Comparison of ENCODE assay signal across 14 cellular contexts in genomic region chr15:64544450-64544849, GRCh38.
A peak's percentile ranks its signal among the peaks of the same experiment; 100 is the strongest.
DNase-seq lines count a peak whose midpoint lies in the region; ATAC-seq and TF ChIP-seq lines count a peak whose summit lies in the region.
"Had no signal": no experiment of that assay in that cellular context is flagged by ENCODE, and none has a peak within 500 bp of the region (broad histone marks: within the 10 kb centered on the region; RNA-seq: fewer than 3 reads in every experiment).

No MANE protein-coding gene starts in this region.

- 66% methylated on average over 2 of the region's 2 CpGs for WGBS in right cardiac atrium
- WGBS in mesodermal cell (ENCODE audit: insufficient coverage in 2 of 2), 2 experiments = 88 to 90% methylated on average over 1 to 2 of the region's 2 CpGs
- WGBS in suprapubic skin = 77% methylated on average over 2 of the region's 2 CpGs

- intact Hi-C loops in left ventricle myocardium superior (cut with micrococcal nuclease) (no loop called here), right cardiac atrium (cut with DNase I) (no loop called here)

- H3K27me3 ChIP-seq in right cardiac atrium (ENCODE audit: control insufficient read depth, insufficient read depth) (no peaks in the 10 kb centered on the region), suprapubic skin (no peaks in the 10 kb centered on the region)

- H3K27me3 Mint-ChIP-seq in endothelial cell (ENCODE audit: unreplicated experiment) = peaks cover 3% of the 10 kb centered on the region

- no peak overlapping the region for H3K27ac ChIP-seq in right cardiac atrium (ENCODE audit: low read length)
- peak overlapping the region; percentile 2 for H3K27ac ChIP-seq in mesodermal cell (ENCODE audit: low read depth, low read length, severe bottlenecking)
- H3K27ac ChIP-seq in suprapubic skin = peak overlapping the region; percentile 0

- H3K4me3 Mint-ChIP-seq in endothelial cell (ENCODE audit: unreplicated experiment) = no peak overlapping the region
- H3K4me3 Mint-ChIP-seq: CD14-positive monocyte had no signal

- H3K4me3 ChIP-seq in right cardiac atrium (ENCODE audit: low read length) (no peak overlapping the region), mesodermal cell (ENCODE audit: extremely low read depth, insufficient read depth, low read length, poor library complexity, severe bottlenecking) (no peak overlapping the region), suprapubic skin (no peak overlapping the region)

- ATAC-seq in left ventricle myocardium superior (peak; percentile 55), right cardiac atrium (no peak)
- ATAC-seq: PC-3 had no signal

- DNase-seq in left ventricle myocardium superior (no peak), right cardiac atrium (no peak), amniotic epithelial cell (ENCODE audit: low read depth) (peak; percentile 85), suprapubic skin (ENCODE audit: low spot score in 2 of 2) (no peak), NOMO-1 treated with DMSO at 0.1 percent for 48 hours (lab: John Stamatoyannopoulos, UW; ENCODE audit: unreplicated experiment) (no peak), endothelial cell (ENCODE audit: low spot score) (no peak), NCI-H1436 treated with DMSO at 0.1 percent for 48 hours (lab: John Stamatoyannopoulos, UW) (no peak)
- DNase-seq: KG1, NCI-H1092, NCI-H1694, NCI-H2107, PC-3 had no signal

- no peak overlapping the region for H3K27ac Mint-ChIP-seq in endothelial cell (ENCODE audit: unreplicated experiment)

- TF ChIP-seq EP300 in suprapubic skin (IDR thresholded peaks at IDR 0.05) = no peak

- no peak for TF ChIP-seq POLR2A in suprapubic skin (IDR thresholded peaks at IDR 0.05)

- H3K36me3 ChIP-seq in mesodermal cell (ENCODE audit: control insufficient read depth, insufficient read depth, low read length) = no peaks in the 10 kb centered on the region
- H3K36me3 ChIP-seq in suprapubic skin = no peaks in the 10 kb centered on the region

- no peaks in the 10 kb centered on the region for H3K9me3 Mint-ChIP-seq in endothelial cell (ENCODE audit: unreplicated experiment)
- H3K9me3 Mint-ChIP-seq: CD14-positive monocyte had no signal

- TF ChIP-seq CTCF in suprapubic skin (IDR thresholded peaks at IDR 0.05) (no peak), endothelial cell (IDR thresholded peaks at IDR 0.05; ENCODE audit: unreplicated experiment) (no peak)

- no peaks in the 10 kb centered on the region for H3K4me1 Mint-ChIP-seq in endothelial cell (ENCODE audit: unreplicated experiment)

- H3K4me1 ChIP-seq in right cardiac atrium (ENCODE audit: control insufficient read depth, insufficient read depth, low read length) (peaks cover 2% of the 10 kb centered on the region), mesodermal cell (ENCODE audit: control insufficient read depth, insufficient read depth, low read length, poor library complexity, severe bottlenecking) (no peaks in the 10 kb centered on the region), suprapubic skin (peaks cover 9% of the 10 kb centered on the region)

- no peaks in the 10 kb centered on the region for H3K36me3 Mint-ChIP-seq in endothelial cell (ENCODE audit: low read depth, unreplicated experiment)

- H3K9me3 ChIP-seq in right cardiac atrium (ENCODE audit: control insufficient read depth, low read length) (no peaks in the 10 kb centered on the region), mesodermal cell (ENCODE audit: control insufficient read depth, low read length) (no peaks in the 10 kb centered on the region), suprapubic skin (no peaks in the 10 kb centered on the region)
